Comparison of ENCODE assay signal across 17 cellular contexts in the genomic region with DNA sequence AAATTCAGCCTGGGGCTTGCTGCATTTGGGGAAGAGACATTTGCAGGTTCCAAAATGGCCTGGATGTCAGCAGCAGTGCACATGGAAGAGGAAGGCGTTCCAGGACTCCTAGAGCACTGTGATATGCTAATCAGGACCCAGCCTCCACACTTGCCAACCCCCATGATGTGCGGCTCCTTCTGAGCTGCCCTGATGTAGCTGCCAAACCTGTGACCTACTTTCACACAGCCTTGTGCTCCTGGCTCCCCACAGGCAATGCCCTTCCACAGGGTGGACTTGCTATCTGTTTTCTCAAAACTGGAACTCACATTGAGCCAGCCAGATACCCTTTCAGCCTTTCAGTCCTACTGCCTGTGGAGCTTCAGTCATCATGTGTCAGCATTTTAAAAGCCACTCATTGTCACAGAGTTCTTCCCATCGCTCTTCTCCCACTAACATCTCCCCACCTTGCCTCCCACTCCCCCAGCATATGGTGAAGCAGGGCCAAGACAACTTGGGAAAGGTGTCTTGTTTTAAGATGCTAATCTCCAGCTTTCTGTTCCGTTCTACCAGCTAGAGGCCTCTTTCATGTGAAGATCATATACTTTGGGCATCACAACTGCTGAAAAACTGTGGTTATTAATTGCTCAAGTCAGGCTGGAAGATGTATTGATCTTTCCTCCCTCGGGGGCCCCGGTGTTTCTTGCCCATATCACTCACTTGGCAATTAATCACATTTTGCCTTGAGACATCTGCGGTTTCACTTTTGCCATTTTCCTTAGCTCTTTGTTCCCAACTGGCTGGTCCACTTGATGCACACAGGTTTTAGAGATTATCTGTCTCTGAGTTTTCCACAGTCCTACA.
A peak's percentile ranks its signal among the peaks of the same experiment; 100 is the strongest.
DNase-seq lines count a peak whose midpoint lies in the region; ATAC-seq and TF ChIP-seq lines count a peak whose summit lies in the region.
"Had no signal": no experiment of that assay in that cellular context is flagged by ENCODE, and none has a peak within 500 bp of the region (broad histone marks: within the 10 kb centered on the region; RNA-seq: fewer than 3 reads in every experiment).

No MANE protein-coding gene starts in this region.

- H3K9ac ChIP-seq in H9 (ENCODE audit: extremely low read depth, insufficient read length, low read length), result no peak overlapping the region

- H3K9me2 ChIP-seq in OCI-LY7 (ENCODE audit: insufficient read depth, low read length), result no peaks in the 10 kb centered on the region

- intact Hi-C loops in OCI-LY7 (cut with micrococcal nuclease; ENCODE audit: unreplicated experiment), result no loop called here

- H2AFZ ChIP-seq in H9 (ENCODE audit: low read length) (no peak overlapping the region), OCI-LY7 (ENCODE audit: low read length) (no peak overlapping the region)

- H3K56ac ChIP-seq in H9 (ENCODE audit: insufficient read length, low read depth, low read length), result peak overlapping the region; percentile 2

- no peak overlapping the region for H2AK5ac ChIP-seq in H9 (ENCODE audit: insufficient read length, low read length)

- POLR2A ChIA-PET in activated CD8-positive, alpha-beta T cell treated with anti-CD3 and anti-CD28 coated beads, Interleukin-2, amount 10 ng/mL, durations not matched to agents 7 days and 5 days (lab: Charles Lee), result no interaction called here
- POLR2A ChIA-PET in OCI-LY7 (lab: Charles Lee), result interaction anchor here (0.7 kb wide), 1 partner anchor 23 kb away, joined by 3 read pairs; no protein-coding TSS in a partner anchor

- H2BK20ac ChIP-seq in H9 (ENCODE audit: low read depth, low read length, poor library complexity, severe bottlenecking), result no peak overlapping the region

- H3K36me3 ChIP-seq in OCI-LY7 (ENCODE audit: insufficient read depth, low read length), result peaks cover 28% of the 10 kb centered on the region
- H3K36me3 ChIP-seq: cardiac muscle cell had no signal

- WGBS in H9 (ENCODE audit: extremely low coverage, insufficient read length, low lambda C conversion rate), result no CpG with 5 or more reads among the region's 7 CpGs

- H3K4me2 ChIP-seq in H9 (ENCODE audit: insufficient read depth, insufficient read length, low read length), result no peak overlapping the region
- no peak overlapping the region for H3K4me2 ChIP-seq in OCI-LY7 (ENCODE audit: low read length)

- H3K4me3 ChIP-seq in OCI-LY7 (ENCODE audit: low read depth, low read length, poor library complexity, severe bottlenecking), result no peak overlapping the region
- H3K4me3 ChIP-seq: cardiac muscle cell had no signal

- DNase-seq in H9 (no peak), cerebellum (ENCODE audit: low spot score) (peak; percentile 87), left lobe of liver (ENCODE audit: low spot score) (no peak), NCI-H2029 (lab: John Stamatoyannopoulos, UW) (no peak), OCI-LY7 (ENCODE audit: low spot score) (no peak)
- no peak for DNase-seq in stimulated activated naive B cell treated with anti-CD40 and anti-IgM and Interleukin-4, amounts not matched to agents 10 μg/mL and 1 μg/mL and 100 μg/mL, for 72 hours
- DNase-seq in activated CD8-positive, alpha-beta T cell treated with anti-CD3 and anti-CD28 coated beads, Interleukin-2, amount 10 ng/mL, durations not matched to agents 7 days and 5 days, result no peak
- DNase-seq: activated CD8-positive, alpha-beta memory T cell treated with anti-CD3 and anti-CD28 coated beads, Interleukin-2, amount 10 ng/mL, durations not matched to agents 7 days and 5 days; effector memory CD8-positive, alpha-beta T cell; Karpas-422; NCI-H1092 treated with DMSO at 0.1 percent for 48 hours; T-helper 9 cell had no signal

- H3K27ac ChIP-seq in H9 (ENCODE audit: insufficient read length, low read depth, low read length), result no peak overlapping the region
- no peak overlapping the region for H3K27ac ChIP-seq in OCI-LY7 (ENCODE audit: low read depth, low read length, poor library complexity, severe bottlenecking)
- H3K27ac ChIP-seq: cardiac muscle cell had no signal

- no peaks in the 10 kb centered on the region for H3K9me3 Mint-ChIP-seq in H9
- H3K9me3 Mint-ChIP-seq in stimulated activated naive B cell treated with anti-CD40 and anti-IgM and Interleukin-4, amounts not matched to agents 10 μg/mL and 1 μg/mL and 100 μg/mL, for 72 hours, result no peaks in the 10 kb centered on the region
- H3K9me3 Mint-ChIP-seq in activated CD8-positive, alpha-beta T cell treated with anti-CD3 and anti-CD28 coated beads, Interleukin-2, amount 10 ng/mL, durations not matched to agents 7 days and 5 days (ENCODE audit: insufficient read depth), result no peaks in the 10 kb centered on the region
- no peaks in the 10 kb centered on the region for H3K9me3 Mint-ChIP-seq in activated T-helper 17 cell treated with anti-CD3 and anti-CD28 coated beads, Interleukin-2, amount 50 U/mL, for 72 hours
- H3K9me3 Mint-ChIP-seq: effector memory CD8-positive, alpha-beta T cell; memory B cell; stimulated activated naive CD8-positive, alpha-beta T cell treated with anti-CD3 and anti-CD28 coated beads, Interleukin-15, Interleukin-2, amounts not matched to agents 100 ng/mL and 50 ng/mL, for 24 hours had no signal

- no peaks in the 10 kb centered on the region for H3K9me3 ChIP-seq in H9 (ENCODE audit: control insufficient read depth, low read depth, low read length)
- H3K9me3 ChIP-seq in OCI-LY7 (ENCODE audit: low read length), result peaks cover 9% of the 10 kb centered on the region; the same call in 1 of the 2 replicates

- H3K79me1 ChIP-seq in H9 (ENCODE audit: insufficient read depth, low read depth, low read length, poor library complexity, severe bottlenecking), result no peaks in the 10 kb centered on the region

- H2BK15ac ChIP-seq in H9 (ENCODE audit: low read depth, low read length), result no peak overlapping the region

- H3K79me2 ChIP-seq in H9 (ENCODE audit: insufficient read depth, low read length) (no peaks in the 10 kb centered on the region), OCI-LY7 (ENCODE audit: insufficient read depth, low read depth, low read length) (peaks cover 17% of the 10 kb centered on the region; the same call in 1 of the 2 replicates)

- 0 out of 7 replicates have a peak overlapping the region, but pooled peaks of 1 of the 3 experiments have one; percentile 17 for H3K27ac Mint-ChIP-seq in H9
- H3K27ac Mint-ChIP-seq in stimulated activated naive B cell treated with anti-CD40 and anti-IgM and Interleukin-4, amounts not matched to agents 10 μg/mL and 1 μg/mL and 100 μg/mL, for 72 hours, result peak overlapping the region; percentile 81
- H3K27ac Mint-ChIP-seq in activated CD8-positive, alpha-beta T cell treated with anti-CD3 and anti-CD28 coated beads, Interleukin-2, amount 10 ng/mL, durations not matched to agents 7 days and 5 days, result no peak overlapping the region
- no peak overlapping the region for H3K27ac Mint-ChIP-seq in activated T-helper 17 cell treated with anti-CD3 and anti-CD28 coated beads, Interleukin-2, amount 50 U/mL, for 72 hours
- H3K27ac Mint-ChIP-seq: activated CD8-positive, alpha-beta memory T cell treated with anti-CD3 and anti-CD28 coated beads, Interleukin-2, amount 10 ng/mL, durations not matched to agents 7 days and 5 days; effector memory CD8-positive, alpha-beta T cell; memory B cell; stimulated activated naive CD8-positive, alpha-beta T cell treated with anti-CD3 and anti-CD28 coated beads, Interleukin-15, Interleukin-2, amounts not matched to agents 100 ng/mL and 50 ng/mL, for 24 hours had no signal

- no TSS peak for BruUV-seq in OCI-LY7 (replicated peaks; lab: Mats Ljungman, UMichigan)

- H3K23ac ChIP-seq in H9 (ENCODE audit: insufficient read length, low read depth, low read length), result no peak overlapping the region

- H3K27me3 Mint-ChIP-seq in H9 (ENCODE audit: low read depth), result peaks cover 5% of the 10 kb centered on the region; the same call in 1 of the 2 replicates
- H3K27me3 Mint-ChIP-seq in stimulated activated naive B cell treated with anti-CD40 and anti-IgM and Interleukin-4, amounts not matched to agents 10 μg/mL and 1 μg/mL and 100 μg/mL, for 72 hours, result no peaks in the 10 kb centered on the region
- no peaks in the 10 kb centered on the region for H3K27me3 Mint-ChIP-seq in activated CD8-positive, alpha-beta T cell treated with anti-CD3 and anti-CD28 coated beads, Interleukin-2, amount 10 ng/mL, durations not matched to agents 7 days and 5 days (ENCODE audit: low read depth)
- H3K27me3 Mint-ChIP-seq in activated T-helper 17 cell treated with anti-CD3 and anti-CD28 coated beads, Interleukin-2, amount 50 U/mL, for 72 hours, result no peaks in the 10 kb centered on the region
- H3K27me3 Mint-ChIP-seq: effector memory CD8-positive, alpha-beta T cell; memory B cell; stimulated activated naive CD8-positive, alpha-beta T cell treated with anti-CD3 and anti-CD28 coated beads, Interleukin-15, Interleukin-2, amounts not matched to agents 100 ng/mL and 50 ng/mL, for 24 hours had no signal

- H3K4me1 ChIP-seq in H9 (ENCODE audit: insufficient read depth, low read length) (peaks cover 4% of the 10 kb centered on the region; the same call in 1 of the 2 replicates), OCI-LY7 (ENCODE audit: insufficient read depth, low read length, poor library complexity, severe bottlenecking) (peaks cover 3% of the 10 kb centered on the region)

- CTCF ChIA-PET in activated CD8-positive, alpha-beta T cell treated with anti-CD3 and anti-CD28 coated beads, Interleukin-2, amount 10 ng/mL, durations not matched to agents 7 days and 5 days (lab: Charles Lee), result no interaction called here
- CTCF ChIA-PET in OCI-LY7 (lab: Charles Lee; ENCODE audit: unreplicated experiment), result no interaction called here

- no peak overlapping the region for H2BK12ac ChIP-seq in H9 (ENCODE audit: insufficient read length, low read depth, low read length)

- no peak overlapping the region for H2BK5ac ChIP-seq in H9 (ENCODE audit: insufficient read length, low read length)

- H3T11ph ChIP-seq in H9 (ENCODE audit: low read length), result no peak overlapping the region

- H4K91ac ChIP-seq in H9 (ENCODE audit: insufficient read length, low read depth, low read length), result no peak overlapping the region

- no peak overlapping the region for H3K18ac ChIP-seq in H9 (ENCODE audit: insufficient read length, low read depth, low read length)

- H3K4ac ChIP-seq in H9 (ENCODE audit: low read depth, low read length), result no peak overlapping the region

- H3K4me3 Mint-ChIP-seq in H9, result no peak overlapping the region
- H3K4me3 Mint-ChIP-seq in stimulated activated naive B cell treated with anti-CD40 and anti-IgM and Interleukin-4, amounts not matched to agents 10 μg/mL and 1 μg/mL and 100 μg/mL, for 72 hours, result no peak overlapping the region
- no peak overlapping the region for H3K4me3 Mint-ChIP-seq in activated CD8-positive, alpha-beta T cell treated with anti-CD3 and anti-CD28 coated beads, Interleukin-2, amount 10 ng/mL, durations not matched to agents 7 days and 5 days
- H3K4me3 Mint-ChIP-seq in activated T-helper 17 cell treated with anti-CD3 and anti-CD28 coated beads, Interleukin-2, amount 50 U/mL, for 72 hours, result no peak overlapping the region
- H3K4me3 Mint-ChIP-seq: activated CD8-positive, alpha-beta memory T cell treated with anti-CD3 and anti-CD28 coated beads, Interleukin-2, amount 10 ng/mL, durations not matched to agents 7 days and 5 days; effector memory CD8-positive, alpha-beta T cell; memory B cell; stimulated activated naive CD8-positive, alpha-beta T cell treated with anti-CD3 and anti-CD28 coated beads, Interleukin-15, Interleukin-2, amounts not matched to agents 100 ng/mL and 50 ng/mL, for 24 hours had no signal

- peak overlapping the region; percentile 19; the same call in 1 of the 2 replicates for H3K14ac ChIP-seq in H9 (ENCODE audit: insufficient read depth, low read length)

- TF ChIP-seq CTCF in H9 (conservative IDR thresholded peaks at IDR 0.05) (no peak), OCI-LY7 (conservative IDR thresholded peaks at IDR 0.05; ENCODE audit: low read length) (no peak)

- no peak overlapping the region for H2BK120ac ChIP-seq in H9 (ENCODE audit: low read depth, low read length, poor library complexity, severe bottlenecking)

- H3K27me3 ChIP-seq in H9 (ENCODE audit: insufficient read depth, low read length), result no peaks in the 10 kb centered on the region
- H3K27me3 ChIP-seq: cardiac muscle cell had no signal

- H4K20me1 ChIP-seq in H9 (ENCODE audit: control insufficient read depth, insufficient read depth, insufficient read length) (no peaks in the 10 kb centered on the region), OCI-LY7 (ENCODE audit: insufficient read depth, low read length) (no peaks in the 10 kb centered on the region; the same call in 1 of the 2 replicates)

- no peak overlapping the region for H4K8ac ChIP-seq in H9 (replicated peaks; ENCODE audit: insufficient read length, low read depth, low read length)

- ATAC-seq in left lobe of liver, result peak; percentile 75
- no peak for ATAC-seq in stimulated activated naive B cell treated with anti-CD40 and anti-IgM and Interleukin-4, amounts not matched to agents 10 μg/mL and 1 μg/mL and 100 μg/mL, for 72 hours (replicated peaks)
- no peak for ATAC-seq in activated CD8-positive, alpha-beta T cell treated with anti-CD3 and anti-CD28 coated beads, Interleukin-2, amount 10 ng/mL, durations not matched to agents 7 days and 5 days
- ATAC-seq in activated T-helper 17 cell treated with anti-CD3 and anti-CD28 coated beads, Interleukin-2, amount 50 U/mL, for 72 hours (replicated peaks), result no peak
- ATAC-seq: activated CD8-positive, alpha-beta memory T cell treated with anti-CD3 and anti-CD28 coated beads, Interleukin-2, amount 10 ng/mL, durations not matched to agents 7 days and 5 days; effector memory CD8-positive, alpha-beta T cell; SK-N-SH treated with all-trans-retinoic acid at 6 μM for 48 hours had no signal

- no peaks in the 10 kb centered on the region for H3K36me3 Mint-ChIP-seq in H9 (ENCODE audit: insufficient read depth in 1 of 3, low read depth in 3 of 3)
- peaks cover 37 to 68% of the 10 kb centered on the region in 2 donors for H3K36me3 Mint-ChIP-seq in stimulated activated naive B cell treated with anti-CD40 and anti-IgM and Interleukin-4, amounts not matched to agents 10 μg/mL and 1 μg/mL and 100 μg/mL, for 72 hours
- H3K36me3 Mint-ChIP-seq in activated CD8-positive, alpha-beta T cell treated with anti-CD3 and anti-CD28 coated beads, Interleukin-2, amount 10 ng/mL, durations not matched to agents 7 days and 5 days (ENCODE audit: low read depth), result no peaks in the 10 kb centered on the region
- no peaks in the 10 kb centered on the region for H3K36me3 Mint-ChIP-seq in activated T-helper 17 cell treated with anti-CD3 and anti-CD28 coated beads, Interleukin-2, amount 50 U/mL, for 72 hours (ENCODE audit: low read depth)
- H3K36me3 Mint-ChIP-seq: activated CD8-positive, alpha-beta memory T cell treated with anti-CD3 and anti-CD28 coated beads, Interleukin-2, amount 10 ng/mL, durations not matched to agents 7 days and 5 days had no signal

- no peaks in the 10 kb centered on the region for H3K23me2 ChIP-seq in H9 (ENCODE audit: insufficient read length, low read depth, low read length, poor library complexity, severe bottlenecking)

- H3K4me1 Mint-ChIP-seq in H9, result peaks cover 11 to 13% of the 10 kb centered on the region in 2 experiments
- peaks cover 52 to 75% of the 10 kb centered on the region in 2 donors for H3K4me1 Mint-ChIP-seq in stimulated activated naive B cell treated with anti-CD40 and anti-IgM and Interleukin-4, amounts not matched to agents 10 μg/mL and 1 μg/mL and 100 μg/mL, for 72 hours
- no peaks in the 10 kb centered on the region for H3K4me1 Mint-ChIP-seq in activated CD8-positive, alpha-beta T cell treated with anti-CD3 and anti-CD28 coated beads, Interleukin-2, amount 10 ng/mL, durations not matched to agents 7 days and 5 days (ENCODE audit: low read depth)
- H3K4me1 Mint-ChIP-seq in activated T-helper 17 cell treated with anti-CD3 and anti-CD28 coated beads, Interleukin-2, amount 50 U/mL, for 72 hours, result no peaks in the 10 kb centered on the region
- H3K4me1 Mint-ChIP-seq: activated CD8-positive, alpha-beta memory T cell treated with anti-CD3 and anti-CD28 coated beads, Interleukin-2, amount 10 ng/mL, durations not matched to agents 7 days and 5 days had no signal

- no peak overlapping the region for H4K5ac ChIP-seq in H9 (ENCODE audit: insufficient read length, low read depth, low read length)
